In the genomic region with DNA sequence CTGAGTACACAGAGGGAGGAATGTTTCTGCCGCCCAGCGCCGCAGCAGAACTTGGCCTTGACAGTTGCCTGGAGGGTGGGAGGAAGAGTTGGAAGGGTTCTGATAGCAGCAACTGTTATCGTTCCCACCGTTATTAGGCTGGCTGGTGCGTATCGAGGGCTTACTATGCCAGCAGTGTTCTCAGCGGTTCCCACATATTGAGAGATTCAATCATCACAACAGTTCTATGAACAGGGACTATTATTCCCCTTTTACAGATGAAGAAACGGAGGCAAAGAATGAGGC, we compare ENCODE assay signal across 33 cellular contexts.
"Had no signal": no experiment of that assay in that cellular context is flagged by ENCODE, and none has a peak within 500 bp of the region (broad histone marks: within the 10 kb centered on the region; RNA-seq: fewer than 3 reads in every experiment).

No MANE protein-coding gene starts in this region.

- H3K4me3 ChIP-seq: adrenal gland, breast epithelium, cardiac muscle cell, coronary artery, dorsolateral prefrontal cortex had no signal

- FAIRE-seq: frontal cortex had no signal

- H3K4me1 ChIP-seq: adrenal gland, breast epithelium had no signal

- H3K36me3 ChIP-seq: adrenal gland, breast epithelium, cardiac muscle cell, WERI-Rb-1 had no signal

- H3K9me3 ChIP-seq: adrenal gland, breast epithelium had no signal

- H3K27ac ChIP-seq: adrenal gland, breast epithelium, cardiac muscle cell, coronary artery, dorsolateral prefrontal cortex, WERI-Rb-1 had no signal

- DNase-seq: activated B cell treated with CpG ODN at 0.5 μM for 24 hours; activated CD4-positive, alpha-beta memory T cell treated with anti-CD3 and anti-CD28 coated beads for 36 hours; activated CD4-positive, alpha-beta T cell treated with anti-CD3 and anti-CD28 coated beads for 36 hours; activated CD4-positive, alpha-beta T cell treated with anti-CD3 and anti-CD28 coated beads, Interleukin-2, amount 10 ng/mL, durations not matched to agents 24 days and 14 days; activated CD4-positive, CD25-positive, alpha-beta regulatory T cell treated with anti-CD3 and anti-CD28 coated beads, Interleukin-2, amount 50 U/mL, for 72 hours; activated CD8-positive, alpha-beta memory T cell treated with anti-CD3 and anti-CD28 coated beads, Interleukin-2, amount 10 ng/mL, durations not matched to agents 7 days and 5 days; activated CD8-positive, alpha-beta memory T cell treated with anti-CD3 and anti-CD28 coated beads, Interleukin-2, amount 50 U/mL, for 4 hours; activated CD8-positive, alpha-beta T cell treated with anti-CD3 and anti-CD28 coated beads, Interleukin-2, amount 10 ng/mL, durations not matched to agents 7 days and 5 days; activated effector memory CD4-positive, alpha-beta T cell treated with anti-CD3 and anti-CD28 coated beads, Interleukin-2, amount 50 U/mL, for 16 hours; activated naive CD4-positive, alpha-beta T cell treated with anti-CD3 and anti-CD28 coated beads for 36 hours; activated naive CD8-positive, alpha-beta T cell treated with anti-CD3 and anti-CD28 coated beads for 36 hours; activated naive CD8-positive, alpha-beta T cell treated with anti-CD3 and anti-CD28 coated beads, Interleukin-2, amount 50 U/mL, for 24 hours; activated T-cell treated with anti-CD3 and anti-CD28 coated beads, Interleukin-2, amount 50 U/mL, for 1 hour; activated T-cell treated with anti-CD3 and anti-CD28 coated beads, Interleukin-2, amount 50 U/mL, for 48 hours; adrenal gland; amygdala; aorta; central memory CD4-positive, alpha-beta T cell; cerebellar nuclear complex; dorsolateral prefrontal cortex; effector memory CD4-positive, alpha-beta T cell; endodermal cell; foreskin fibroblast; head of caudate nucleus; T-helper 1 cell; T-helper 17 cell; T1000; WERI-Rb-1 had no signal

- ATAC-seq: activated CD4-positive, alpha-beta T cell treated with anti-CD3 and anti-CD28 coated beads for 36 hours; activated CD8-positive, alpha-beta memory T cell treated with anti-CD3 and anti-CD28 coated beads, Interleukin-2, amount 10 ng/mL, durations not matched to agents 7 days and 5 days; activated CD8-positive, alpha-beta T cell treated with anti-CD3 and anti-CD28 coated beads, Interleukin-2, amount 10 ng/mL, durations not matched to agents 7 days and 5 days; activated naive CD8-positive, alpha-beta T cell treated with anti-CD3 and anti-CD28 coated beads, Interleukin-2, amount 50 U/mL, for 24 hours; esophagus mucosa; T-helper 17 cell had no signal

- H3K27me3 ChIP-seq: cardiac muscle cell had no signal
